2 cellular contexts compared by ENCODE assay signal in the genomic region with DNA sequence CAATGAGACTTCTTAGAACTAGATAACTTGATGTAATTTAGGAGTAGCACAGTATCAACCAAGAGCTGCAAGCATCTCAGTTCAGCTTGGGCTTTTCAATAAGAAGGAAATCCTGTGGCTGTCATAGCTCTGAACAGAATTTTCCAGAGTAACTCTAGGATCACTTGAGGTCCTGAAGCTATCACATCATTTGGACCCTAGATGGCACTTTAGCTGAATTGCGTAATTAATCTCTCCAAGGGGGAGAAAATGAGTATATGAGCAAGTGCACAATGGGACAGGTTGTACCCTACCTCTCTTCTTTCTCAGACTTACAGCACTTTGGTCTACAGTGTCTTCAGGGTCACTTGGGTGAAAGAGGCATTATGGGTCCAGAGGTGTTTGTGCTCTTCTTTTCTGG.
TF ChIP-seq lines count a peak whose summit lies in the region.

No MANE protein-coding gene starts in this region.

TF ChIP-seq in IMR-90, 13 proteins besides CTCF, POLR2A, EP300 and RAD21:
- no peak for TF ChIP-seq MXI1 (IDR thresholded peaks at IDR 0.05; ENCODE audit: borderline replicate concordance, low read depth, low read length)
- peak; percentile 74 for TF ChIP-seq CEBPB (IDR thresholded peaks at IDR 0.05; ENCODE audit: low read depth, low read length)

TF ChIP-seq in H1, 55 proteins besides CTCF, POLR2A, EP300 and RAD21:
- TF ChIP-seq TAF7 (optimal IDR thresholded peaks at IDR 0.05; ENCODE audit: borderline replicate concordance, low read depth, low read length): no peak
- peak; percentile 78 for TF ChIP-seq CEBPB (IDR thresholded peaks at IDR 0.05; ENCODE audit: low read depth, low read length)
